In the genomic region with DNA sequence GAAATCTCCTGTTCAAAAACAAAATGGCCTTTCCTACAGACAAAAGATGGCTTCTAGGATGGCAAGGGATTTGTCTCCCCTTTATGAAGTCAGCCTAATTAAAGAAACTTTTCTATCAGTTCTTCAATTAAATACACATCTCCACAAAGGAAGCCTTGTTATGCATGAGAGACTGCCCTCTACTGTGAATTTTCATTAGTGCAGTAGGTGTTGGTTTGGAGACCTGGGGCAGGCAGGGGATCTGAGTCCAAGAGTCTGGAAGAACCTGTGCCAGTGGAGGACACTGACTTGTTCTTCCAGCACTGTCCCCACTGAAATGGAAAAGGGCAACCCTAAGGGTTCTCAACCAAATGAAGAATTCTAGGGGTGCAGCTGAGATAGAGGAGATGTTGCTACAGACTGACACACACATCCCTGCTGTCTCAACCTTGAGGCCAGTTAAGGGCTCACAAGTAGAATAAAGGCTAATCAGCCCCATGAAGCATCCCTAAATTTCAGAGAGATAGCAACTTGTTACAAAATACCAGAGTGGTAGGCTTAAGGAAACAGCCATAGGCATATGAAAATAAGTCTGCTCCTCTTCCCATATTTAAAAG, we compare ENCODE assay signal across 8 cellular contexts.
DNase-seq lines count a peak whose midpoint lies in the region; ATAC-seq and TF ChIP-seq lines count a peak whose summit lies in the region.

No MANE protein-coding gene starts in this region.

- H3K4me3 ChIP-seq in dorsolateral prefrontal cortex = no peak overlapping the region

- DNase-seq in NCI-H82 (lab: John Stamatoyannopoulos, UW) (peak; percentile 47), NCI-H82 treated with DMSO at 0.1 percent for 48 hours (lab: John Stamatoyannopoulos, UW; ENCODE audit: unreplicated experiment) (no peak), NOMO-1 (lab: John Stamatoyannopoulos, UW; ENCODE audit: unreplicated experiment in 2 of 2) (peak; percentile 2 to 51), dorsolateral prefrontal cortex (peak in 1 of 10 donors; percentile 19), medulla oblongata (ENCODE audit: extremely low spot score) (peak; percentile 76)

- no peak overlapping the region for H3K27ac ChIP-seq in dorsolateral prefrontal cortex

- intact Hi-C loops in dorsolateral prefrontal cortex (cut with DNase I) = loop anchor here (2.0 kb wide), 2 partner anchors 369 to 371 kb away; no protein-coding TSS in a partner anchor

- no peaks in the 10 kb centered on the region for H3K27me3 ChIP-seq in dorsolateral prefrontal cortex

- ATAC-seq in HG02610 (IDR thresholded peaks at IDR 0.05; ENCODE audit: unreplicated experiment) (peak; percentile 58), GM19324 (IDR thresholded peaks at IDR 0.05; ENCODE audit: low FRiP score, unreplicated experiment) (no peak), GM21786 (IDR thresholded peaks at IDR 0.05; ENCODE audit: unreplicated experiment) (no peak)

- TF ChIP-seq CTCF in dorsolateral prefrontal cortex (IDR thresholded peaks at IDR 0.05 in 54 of 56, conservative IDR thresholded peaks at IDR 0.05 in 2 of 56; ENCODE audit: low read depth in 1 of 56, partially characterized antibody in 56 of 56) = peak; percentile 28 to 79 (median 71)
